ENCODE assay signal across 20 cellular contexts in the genomic region with DNA sequence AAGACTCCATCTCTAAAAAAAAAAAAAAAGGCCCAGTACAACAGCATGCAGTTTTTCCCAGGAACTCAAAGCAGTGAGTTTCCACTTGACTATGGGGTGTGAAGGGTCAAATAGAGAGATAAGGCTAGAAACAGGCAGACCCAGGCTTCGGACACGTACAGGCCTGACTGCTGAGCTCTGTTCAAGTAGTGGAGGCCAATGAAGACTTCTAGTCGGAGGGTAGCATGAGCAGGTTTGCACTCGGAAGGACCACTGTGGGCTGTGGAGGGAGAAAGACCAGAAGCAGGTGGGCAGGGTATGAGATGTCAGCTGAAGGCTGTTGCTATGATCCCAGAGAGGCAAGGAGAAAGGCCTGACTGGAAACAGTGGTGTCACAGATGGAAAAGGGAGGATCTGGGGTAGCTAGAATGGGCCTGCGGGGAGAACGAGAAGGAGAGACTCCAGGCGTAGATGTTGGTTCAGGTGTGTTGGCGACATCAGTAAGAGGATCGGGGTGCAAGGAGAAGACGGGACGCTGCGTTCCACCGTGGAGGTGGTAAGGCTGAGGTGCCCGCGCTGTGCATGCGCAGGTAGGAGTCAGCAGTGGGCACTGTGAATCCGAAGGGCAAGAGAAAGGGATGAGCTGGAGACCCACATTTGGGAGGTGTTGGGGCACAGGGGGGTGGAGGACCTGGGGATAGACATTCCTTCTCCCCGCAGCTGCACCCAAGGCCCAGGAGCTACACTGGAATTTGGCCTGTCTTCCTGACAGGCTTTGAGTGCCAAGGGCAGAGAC. TPM values are rescaled to one million over a fixed set of nuclear protein-coding genes. Genes with fewer than 3 reads are reported as not detected.
DNase-seq lines count a peak whose midpoint lies in the region; ATAC-seq and TF ChIP-seq lines count a peak whose summit lies in the region.
"Had no signal": no experiment of that assay in that cellular context is flagged by ENCODE, and none has a peak within 500 bp of the region (broad histone marks: within the 10 kb centered on the region; RNA-seq: fewer than 3 reads in every experiment).

No MANE protein-coding gene starts in this region.

- peaks cover 10% of the 10 kb centered on the region for H4K20me1 ChIP-seq in smooth muscle cell (ENCODE audit: low read depth)

- H3K9me3 Mint-ChIP-seq in activated T-cell treated with anti-CD3 and anti-CD28 coated beads, Interleukin-2, amount 50 U/mL, for 24 hours = no peaks in the 10 kb centered on the region
- no peaks in the 10 kb centered on the region for H3K9me3 Mint-ChIP-seq in endothelial cell (ENCODE audit: unreplicated experiment)
- no peaks in the 10 kb centered on the region for H3K9me3 Mint-ChIP-seq in stimulated activated memory B cell treated with anti-CD40 and anti-IgM and Interleukin-4, amounts not matched to agents 10 μg/mL and 1 μg/mL and 100 μg/mL, for 72 hours

- H3K4me3 ChIP-seq in RWPE2 (ENCODE audit: severe bottlenecking) = no peak overlapping the region
- no peak overlapping the region for H3K4me3 ChIP-seq in smooth muscle cell
- H3K4me3 ChIP-seq: BLaER1 treated with 17β-estradiol and CSF1 and Interleukin-3, amounts not matched to agents 10 nM and 100 nM; vagina had no signal

- H3K4me1 ChIP-seq in RWPE2 (ENCODE audit: insufficient read depth, poor library complexity, severe bottlenecking) = no peaks in the 10 kb centered on the region
- H3K4me1 ChIP-seq in smooth muscle cell (ENCODE audit: low read depth) = no peaks in the 10 kb centered on the region
- H3K4me1 ChIP-seq: vagina had no signal

- no peaks in the 10 kb centered on the region for H3K79me2 ChIP-seq in smooth muscle cell (ENCODE audit: low read depth)

- H3K27ac Mint-ChIP-seq in activated T-cell treated with anti-CD3 and anti-CD28 coated beads, Interleukin-2, amount 50 U/mL, for 24 hours = peak overlapping the region; percentile 31
- peak overlapping the region; percentile 67 for H3K27ac Mint-ChIP-seq in endothelial cell (ENCODE audit: unreplicated experiment)
- H3K27ac Mint-ChIP-seq in stimulated activated memory B cell treated with anti-CD40 and anti-IgM and Interleukin-4, amounts not matched to agents 10 μg/mL and 1 μg/mL and 100 μg/mL, for 72 hours = peak overlapping the region; percentile 92

- H3F3A ChIP-seq in smooth muscle cell (ENCODE audit: low read depth) = no peaks in the 10 kb centered on the region

- no peak overlapping the region for H2AFZ ChIP-seq in smooth muscle cell (ENCODE audit: low read depth)

- no peaks in the 10 kb centered on the region for H3K27me3 ChIP-seq in RWPE2 (ENCODE audit: insufficient read depth, poor library complexity, severe bottlenecking)
- H3K27me3 ChIP-seq in smooth muscle cell (ENCODE audit: low read depth) = no peaks in the 10 kb centered on the region
- H3K27me3 ChIP-seq: BLaER1 treated with 17β-estradiol and CSF1 and Interleukin-3, amounts not matched to agents 10 nM and 100 nM; neutrophil; vagina had no signal

- no peak overlapping the region for H3K9ac ChIP-seq in smooth muscle cell (ENCODE audit: low read depth)

- H3K36me3 Mint-ChIP-seq in activated T-cell treated with anti-CD3 and anti-CD28 coated beads, Interleukin-2, amount 50 U/mL, for 24 hours (ENCODE audit: low read depth) = peaks cover 71% of the 10 kb centered on the region
- peaks cover 59% of the 10 kb centered on the region for H3K36me3 Mint-ChIP-seq in endothelial cell (ENCODE audit: low read depth, unreplicated experiment)
- peaks cover 57% of the 10 kb centered on the region for H3K36me3 Mint-ChIP-seq in stimulated activated memory B cell treated with anti-CD40 and anti-IgM and Interleukin-4, amounts not matched to agents 10 μg/mL and 1 μg/mL and 100 μg/mL, for 72 hours

- no peaks in the 10 kb centered on the region for H3K27me3 Mint-ChIP-seq in activated T-cell treated with anti-CD3 and anti-CD28 coated beads, Interleukin-2, amount 50 U/mL, for 24 hours
- peaks cover 7% of the 10 kb centered on the region for H3K27me3 Mint-ChIP-seq in endothelial cell (ENCODE audit: unreplicated experiment)
- H3K27me3 Mint-ChIP-seq in stimulated activated memory B cell treated with anti-CD40 and anti-IgM and Interleukin-4, amounts not matched to agents 10 μg/mL and 1 μg/mL and 100 μg/mL, for 72 hours = no peaks in the 10 kb centered on the region

- peaks cover 18% of the 10 kb centered on the region for H3K4me1 Mint-ChIP-seq in activated T-cell treated with anti-CD3 and anti-CD28 coated beads, Interleukin-2, amount 50 U/mL, for 24 hours (ENCODE audit: low read depth)
- peaks cover 3% of the 10 kb centered on the region for H3K4me1 Mint-ChIP-seq in endothelial cell (ENCODE audit: unreplicated experiment)
- H3K4me1 Mint-ChIP-seq in stimulated activated memory B cell treated with anti-CD40 and anti-IgM and Interleukin-4, amounts not matched to agents 10 μg/mL and 1 μg/mL and 100 μg/mL, for 72 hours = peaks cover 16% of the 10 kb centered on the region

- ATAC-seq in RWPE2 (ENCODE audit: low read depth) = no peak
- no peak for ATAC-seq in stimulated activated memory B cell treated with anti-CD40 and anti-IgM and Interleukin-4, amounts not matched to agents 10 μg/mL and 1 μg/mL and 100 μg/mL, for 72 hours
- ATAC-seq in GM21825 (IDR thresholded peaks at IDR 0.05; ENCODE audit: unreplicated experiment) = no peak

- DNase-seq in activated T-cell treated with anti-CD3 and anti-CD28 coated beads, Interleukin-2, amount 50 U/mL, for 24 hours = peak; percentile 22
- no peak for DNase-seq in activated T-cell treated with anti-CD3 and anti-CD28 coated beads, Interleukin-2, amount 50 U/mL, for 1 hour
- DNase-seq in RWPE2 (ENCODE audit: low spot score) (peak; percentile 38), endothelial cell (ENCODE audit: low spot score) (no peak), hypothalamus (lab: John Stamatoyannopoulos, UW) (no peak), smooth muscle cell (lab: John Stamatoyannopoulos, UW; ENCODE audit: unreplicated experiment) (no peak)
- DNase-seq: activated CD4-positive, alpha-beta T cell treated with anti-CD3 and anti-CD28 coated beads for 48 hours; IMR-90; midbrain; NCI-H1436 treated with DMSO at 0.1 percent for 48 hours; NCI-H2171 treated with DMSO at 0.1 percent for 48 hours; NCI-H69; stimulated activated CD4-positive, alpha-beta T cell treated with anti-CD3 and anti-CD28 coated beads, Interleukin-4, amount 100 ng/mL, for 24 hours; substantia nigra had no signal

- no peak for TF ChIP-seq CTCF in RWPE2 (IDR thresholded peaks at IDR 0.05; ENCODE audit: poor library complexity, severe bottlenecking)
- TF ChIP-seq CTCF in endothelial cell (IDR thresholded peaks at IDR 0.05; ENCODE audit: unreplicated experiment) = no peak
- TF ChIP-seq CTCF in smooth muscle cell (IDR thresholded peaks at IDR 0.05; ENCODE audit: borderline replicate concordance, insufficient read depth, poor library complexity, severe bottlenecking) = no peak

- H3K27ac ChIP-seq in RWPE2 (ENCODE audit: poor library complexity, severe bottlenecking) (no peak overlapping the region), smooth muscle cell (ENCODE audit: low read depth) (no peak overlapping the region)
- H3K27ac ChIP-seq: HL-60, neutrophil, vagina had no signal

- no peak overlapping the region for H3K4me3 Mint-ChIP-seq in activated T-cell treated with anti-CD3 and anti-CD28 coated beads, Interleukin-2, amount 50 U/mL, for 24 hours
- peak overlapping the region; percentile 39 for H3K4me3 Mint-ChIP-seq in endothelial cell (ENCODE audit: unreplicated experiment)
- H3K4me3 Mint-ChIP-seq in stimulated activated memory B cell treated with anti-CD40 and anti-IgM and Interleukin-4, amounts not matched to agents 10 μg/mL and 1 μg/mL and 100 μg/mL, for 72 hours = no peak overlapping the region

- peaks cover 32% of the 10 kb centered on the region for H3K36me3 ChIP-seq in RWPE2 (ENCODE audit: low read depth)
- peaks cover under 1% of the 10 kb centered on the region for H3K36me3 ChIP-seq in smooth muscle cell (ENCODE audit: low read depth)

- whole genome bisulfite sequencing in smooth muscle cell (ENCODE audit: low lambda C conversion rate) = 96% methylated on average over 18 of the region's 18 CpGs

- no peak overlapping the region for H3K4me2 ChIP-seq in smooth muscle cell

- H3K9me3 ChIP-seq in RWPE2 (ENCODE audit: severe bottlenecking) (no peaks in the 10 kb centered on the region), smooth muscle cell (replicated peaks; ENCODE audit: low read depth) (no peaks in the 10 kb centered on the region)
- H3K9me3 ChIP-seq: BLaER1 treated with 17β-estradiol and CSF1 and Interleukin-3, amounts not matched to agents 10 nM and 100 nM; neutrophil; vagina had no signal

RNA-seq across cellular contexts. Expression of a gene that starts 38.5 kb away (rescaled TPM):
- total RNA-seq in endothelial cell (ENCODE audit: unreplicated experiment) = 35.1 TPM
- total RNA-seq in smooth muscle cell = 8.9 and 11.5 TPM in 2 replicates
- 29.3 and 38.6 TPM in 2 replicates for polyA plus RNA-seq in smooth muscle cell

RNA-seq across cellular contexts. Expression of a gene that starts 49.4 kb away (rescaled TPM):
- 189 TPM for total RNA-seq in endothelial cell (ENCODE audit: unreplicated experiment)
- 53.3 and 57.7 TPM in 2 replicates for total RNA-seq in smooth muscle cell
- polyA plus RNA-seq in smooth muscle cell = 20.9 and 23.3 TPM in 2 replicates

RNA-seq across cellular contexts. Expression of a gene that starts 58.9 kb away (rescaled TPM):
- 1.9 TPM for total RNA-seq in endothelial cell (ENCODE audit: unreplicated experiment)
- 5.1 and 12.2 TPM in 2 replicates for total RNA-seq in smooth muscle cell
- 13.7 and 17.0 TPM in 2 replicates for polyA plus RNA-seq in smooth muscle cell

Comparison
In these comparisons a context has a peak if more than half of its experiments do, and no peak if none do; other contexts are left out.
1. DNase-seq: peak in activated T-cell treated with anti-CD3 and anti-CD28 coated beads, Interleukin-2, amount 50 U/mL, for 24 hours (single experiment) and RWPE2 (single experiment); none in activated T-cell treated with anti-CD3 and anti-CD28 coated beads, Interleukin-2, amount 50 U/mL, for 1 hour (single experiment), endothelial cell (single experiment), hypothalamus (0 of 51) and smooth muscle cell (single experiment).
2. H3K27ac Mint-ChIP-seq: peak in every context shown above with its lines; median percentile 92 in stimulated activated memory B cell treated with anti-CD40 and anti-IgM and Interleukin-4, amounts not matched to agents 10 μg/mL and 1 μg/mL and 100 μg/mL, for 72 hours; 67 in endothelial cell; 31 in activated T-cell treated with anti-CD3 and anti-CD28 coated beads, Interleukin-2, amount 50 U/mL, for 24 hours.